20 cellular contexts compared by ENCODE assay signal in the genomic region with DNA sequence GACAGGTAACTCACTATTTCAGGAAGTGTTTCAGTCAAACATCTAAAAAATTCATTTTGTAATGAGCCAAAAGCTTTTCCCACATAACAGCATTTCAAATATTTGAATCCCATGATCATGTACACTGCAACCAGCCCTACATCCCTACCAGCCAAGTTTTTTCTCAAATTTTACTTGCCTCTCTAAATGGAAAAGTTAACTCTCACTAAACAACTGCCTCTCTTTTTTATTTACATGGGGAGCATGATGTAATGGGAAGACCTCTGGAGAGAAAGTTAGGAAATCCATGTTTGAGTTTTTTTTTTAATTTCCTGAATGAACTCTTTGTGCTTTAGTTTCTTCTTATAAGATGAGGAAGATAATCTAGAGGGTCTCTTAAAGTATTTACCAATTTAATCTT.
DNase-seq lines count a peak whose midpoint lies in the region; ATAC-seq, FAIRE-seq and TF ChIP-seq lines count a peak whose summit lies in the region.
"Had no signal": no experiment of that assay in that cellular context is flagged by ENCODE, and none has a peak within 500 bp of the region (broad histone marks: within the 10 kb centered on the region; RNA-seq: fewer than 3 reads in every experiment).

No MANE protein-coding gene starts in this region.

- H3K4me3 ChIP-seq in liver (ENCODE audit: low read depth in 1 of 3, low read length in 3 of 3) (no peak overlapping the region), HepG2 (replicated peaks in 1 of 3; ENCODE audit: insufficient read depth in 1 of 3, low read depth in 2 of 3, low read length in 3 of 3) (no peak overlapping the region), fibroblast of mammary gland (ENCODE audit: control insufficient read depth, low read depth, low read length) (no peak overlapping the region), mesenchymal stem cell (ENCODE audit: insufficient read depth in 1 of 2, low read depth in 1 of 2, low read length in 2 of 2) (no peak overlapping the region), thyroid gland (replicated peaks in 1 of 3) (no peak overlapping the region)
- H3K4me3 ChIP-seq: GM12878, K562 had no signal

- H2AFZ ChIP-seq in HepG2 (ENCODE audit: low read length) (no peak overlapping the region), mesenchymal stem cell (ENCODE audit: low read depth, low read length) (no peak overlapping the region)

- H3K4me2 ChIP-seq in HepG2 (ENCODE audit: low read depth, low read length) (no peak overlapping the region), mesenchymal stem cell (ENCODE audit: low read length, poor library complexity, severe bottlenecking) (no peak overlapping the region)

- no peak overlapping the region for H3K18ac ChIP-seq in mesenchymal stem cell (ENCODE audit: low read depth in 1 of 2, low read length in 2 of 2)

- H3K4me1 Mint-ChIP-seq in activated CD8-positive, alpha-beta T cell treated with anti-CD3 and anti-CD28 coated beads, Interleukin-2, amount 10 ng/mL, durations not matched to agents 7 days and 5 days (ENCODE audit: low read depth), result no peaks in the 10 kb centered on the region

- no peaks in the 10 kb centered on the region for H3K79me2 ChIP-seq in HepG2 (ENCODE audit: insufficient read depth, low read length)

- no peak overlapping the region for H4K91ac ChIP-seq in mesenchymal stem cell (ENCODE audit: low read length)

- no peak overlapping the region for H3K23ac ChIP-seq in mesenchymal stem cell (ENCODE audit: low read length in 2 of 2)

- in situ Hi-C loops in HepG2 (cut with HindIII; ENCODE audit: extremely low pct_ligation_motif_present, low pct_unique_long_range_greater_than_20kb), result loop anchor here (10.0 to 25.0 kb wide), 3 partner anchors 196 to 826 kb away; no protein-coding TSS in a partner anchor

- H3K27me3 ChIP-seq in liver (ENCODE audit: control insufficient read depth in 4 of 4, insufficient read depth in 4 of 4, low read length in 3 of 4), result no peaks in the 10 kb centered on the region
- H3K27me3 ChIP-seq in HepG2 (ENCODE audit: control insufficient read depth in 1 of 2, insufficient read depth in 2 of 2, low read length in 2 of 2), result no peaks in the 10 kb centered on the region
- no peaks in the 10 kb centered on the region for H3K27me3 ChIP-seq in mesenchymal stem cell (ENCODE audit: control insufficient read depth in 1 of 2, insufficient read depth in 1 of 2, low read length in 2 of 2)
- no peaks in the 10 kb centered on the region for H3K27me3 ChIP-seq in thyroid gland

- no peaks in the 10 kb centered on the region for H4K20me1 ChIP-seq in HepG2 (ENCODE audit: insufficient read depth, low read length)

- no peaks in the 10 kb centered on the region for H3K9me3 Mint-ChIP-seq in activated CD8-positive, alpha-beta T cell treated with anti-CD3 and anti-CD28 coated beads, Interleukin-2, amount 10 ng/mL, durations not matched to agents 7 days and 5 days (ENCODE audit: insufficient read depth)
- H3K9me3 Mint-ChIP-seq: CD4-positive, alpha-beta T cell had no signal

- peaks cover 13% of the 10 kb centered on the region for H3K27me3 Mint-ChIP-seq in activated CD8-positive, alpha-beta T cell treated with anti-CD3 and anti-CD28 coated beads, Interleukin-2, amount 10 ng/mL, durations not matched to agents 7 days and 5 days (ENCODE audit: low read depth)

- H2BK120ac ChIP-seq in mesenchymal stem cell (ENCODE audit: low read depth, low read length), result no peak overlapping the region

- TF ChIP-seq RAD21 in liver (IDR thresholded peaks at IDR 0.05), result peak in 1 of 2 donors; percentile 36
- no peak for TF ChIP-seq RAD21 in HepG2 (CRISPR knock-in tag; IDR thresholded peaks at IDR 0.05)

- H3K79me1 ChIP-seq in mesenchymal stem cell (replicated peaks; ENCODE audit: low read length, poor library complexity, severe bottlenecking), result no peaks in the 10 kb centered on the region

- intact Hi-C loops in HepG2 (cut with micrococcal nuclease; ENCODE audit: unreplicated experiment), result no loop called here
- intact Hi-C loops in thyroid gland (cut with DNase I), result loop anchor here (10.0 kb wide), 1 partner anchor 506 kb away; no protein-coding TSS in a partner anchor

- TF ChIP-seq POLR2A in HepG2 (IDR thresholded peaks at IDR 0.05; ENCODE audit: insufficient read depth in 1 of 2, low read depth in 2 of 2, low read length in 2 of 2), result no peak
- TF ChIP-seq POLR2A in thyroid gland (IDR thresholded peaks at IDR 0.05), result no peak

- no peak overlapping the region for H3K14ac ChIP-seq in mesenchymal stem cell (ENCODE audit: low read length in 2 of 2)

- no peak overlapping the region for H2BK12ac ChIP-seq in mesenchymal stem cell (ENCODE audit: low read length in 2 of 2)

- H4K8ac ChIP-seq in mesenchymal stem cell (ENCODE audit: low read length), result no peak overlapping the region

- no peaks in the 10 kb centered on the region for H3K36me3 Mint-ChIP-seq in activated CD8-positive, alpha-beta T cell treated with anti-CD3 and anti-CD28 coated beads, Interleukin-2, amount 10 ng/mL, durations not matched to agents 7 days and 5 days (ENCODE audit: low read depth)

- H3K9me3 ChIP-seq in liver (ENCODE audit: control insufficient read depth in 4 of 4, low read length in 3 of 4) (no peaks in the 10 kb centered on the region), HepG2 (ENCODE audit: low read length) (no peaks in the 10 kb centered on the region), mesenchymal stem cell (ENCODE audit: control insufficient read depth, low read length) (no peaks in the 10 kb centered on the region), thyroid gland (no peaks in the 10 kb centered on the region)

- H3K9ac ChIP-seq in liver (ENCODE audit: low read depth in 1 of 2, low read length in 2 of 2) (no peak overlapping the region), HepG2 (ENCODE audit: insufficient read depth, low read depth, low read length) (no peak overlapping the region), mesenchymal stem cell (ENCODE audit: low read length) (no peak overlapping the region)

- H3K4me1 ChIP-seq in liver (ENCODE audit: control insufficient read depth in 4 of 4, insufficient read depth in 4 of 4, low read length in 3 of 4), result peaks cover 0 to 3% (median under 1%) of the 10 kb centered on the region in 4 donors
- no peaks in the 10 kb centered on the region for H3K4me1 ChIP-seq in HepG2 (ENCODE audit: insufficient read depth, low read length)
- no peaks in the 10 kb centered on the region for H3K4me1 ChIP-seq in mesenchymal stem cell (ENCODE audit: control insufficient read depth, insufficient read depth, low read depth, low read length)
- H3K4me1 ChIP-seq in thyroid gland, result peaks cover 0 to 5% of the 10 kb centered on the region in 2 donors

- H2AK5ac ChIP-seq in mesenchymal stem cell (ENCODE audit: low read length, severe bottlenecking), result no peak overlapping the region

- TF ChIP-seq EP300 in HepG2 (IDR thresholded peaks at IDR 0.05; ENCODE audit: low read depth in 2 of 2, low read length in 2 of 2) (no peak), HepG2 (CRISPR knock-in tag; IDR thresholded peaks at IDR 0.05; ENCODE audit: borderline replicate concordance) (no peak)

- no peak for ATAC-seq in HepG2
- ATAC-seq in activated CD8-positive, alpha-beta T cell treated with anti-CD3 and anti-CD28 coated beads, Interleukin-2, amount 10 ng/mL, durations not matched to agents 7 days and 5 days, result no peak
- ATAC-seq: GM12878, K562 had no signal

- no peaks in the 10 kb centered on the region for H3K36me3 ChIP-seq in liver (ENCODE audit: control insufficient read depth in 4 of 4, insufficient read depth in 3 of 4, low read depth in 1 of 4, low read length in 3 of 4)
- no peaks in the 10 kb centered on the region for H3K36me3 ChIP-seq in HepG2 (replicated peaks in 1 of 2; ENCODE audit: control insufficient read depth in 1 of 2, insufficient read depth in 2 of 2, low read length in 2 of 2)
- H3K36me3 ChIP-seq in mesenchymal stem cell (ENCODE audit: control insufficient read depth in 1 of 2, insufficient read depth in 2 of 2, low read depth in 1 of 2, low read length in 2 of 2), result no peaks in the 10 kb centered on the region
- H3K36me3 ChIP-seq in thyroid gland, result no peaks in the 10 kb centered on the region

- H2BK5ac ChIP-seq in mesenchymal stem cell (ENCODE audit: low read depth, low read length, poor library complexity, severe bottlenecking), result no peak overlapping the region

- no peak overlapping the region for H3K27ac Mint-ChIP-seq in activated CD8-positive, alpha-beta T cell treated with anti-CD3 and anti-CD28 coated beads, Interleukin-2, amount 10 ng/mL, durations not matched to agents 7 days and 5 days
- H3K27ac Mint-ChIP-seq: CD4-positive, alpha-beta T cell had no signal

- FAIRE-seq in HepG2 (lab: Jason Lieb, UNC), result no peak
- FAIRE-seq: A204.1, GM12878, K562 had no signal

- no TSS peak for BruUV-seq in HepG2 (replicated peaks; lab: Mats Ljungman, UMichigan)

- H3K27ac ChIP-seq in liver (ENCODE audit: low read depth in 1 of 2, low read length in 2 of 2) (no peak overlapping the region), HepG2 (ENCODE audit: extremely low read length, insufficient read depth, low read length) (no peak overlapping the region), mesenchymal stem cell (ENCODE audit: low read length, poor library complexity, severe bottlenecking) (no peak overlapping the region), thyroid gland (no peak overlapping the region)

- no peak overlapping the region for H2BK15ac ChIP-seq in mesenchymal stem cell (ENCODE audit: low read depth, poor library complexity, severe bottlenecking)

- CTCF ChIA-PET in HepG2 (lab: Yijun Ruan, JAX; ENCODE audit: low intra/inter-chr PET ratio, low total read pairs), result no interaction called here
- CTCF ChIA-PET in activated CD8-positive, alpha-beta T cell treated with anti-CD3 and anti-CD28 coated beads, Interleukin-2, amount 10 ng/mL, durations not matched to agents 7 days and 5 days (lab: Charles Lee), result no interaction called here

- DNase-seq in HepG2 (ENCODE audit: low spot score) (no peak), fibroblast of mammary gland (ENCODE audit: low read depth) (peak; percentile 12), mesenchymal stem cell (peak; percentile 40), H4 (ENCODE audit: low spot score) (no peak), thyroid gland (no peak)
- no peak for DNase-seq in activated CD8-positive, alpha-beta T cell treated with anti-CD3 and anti-CD28 coated beads, Interleukin-2, amount 10 ng/mL, durations not matched to agents 7 days and 5 days
- DNase-seq: CD4-positive, alpha-beta T cell; DMS153; GDM1; GOT3; NCI-H1105 treated with DMSO at 0.1 percent for 48 hours; NCI-H1694; NCI-H2081 treated with DMSO at 0.1 percent for 48 hours; NCI-H774; OCI-M1; SIG-M5 had no signal

- POLR2A ChIA-PET in HepG2 (lab: Yijun Ruan, JAX), result no interaction called here
- POLR2A ChIA-PET in activated CD8-positive, alpha-beta T cell treated with anti-CD3 and anti-CD28 coated beads, Interleukin-2, amount 10 ng/mL, durations not matched to agents 7 days and 5 days (lab: Charles Lee), result no interaction called here

- no peak overlapping the region for H3K4me3 Mint-ChIP-seq in activated CD8-positive, alpha-beta T cell treated with anti-CD3 and anti-CD28 coated beads, Interleukin-2, amount 10 ng/mL, durations not matched to agents 7 days and 5 days
- H3K4me3 Mint-ChIP-seq: CD4-positive, alpha-beta T cell had no signal

- no peak overlapping the region for H3K4ac ChIP-seq in mesenchymal stem cell (ENCODE audit: low read depth in 1 of 2, low read length in 2 of 2)

- TF ChIP-seq CTCF in liver (IDR thresholded peaks at IDR 0.05; ENCODE audit: low read depth, low read length, missing input control), result no peak
- no peak for TF ChIP-seq CTCF in HepG2 (CRISPR knock-in tag; IDR thresholded peaks at IDR 0.05)
- TF ChIP-seq CTCF in fibroblast of mammary gland (conservative IDR thresholded peaks at IDR 0.05; ENCODE audit: control insufficient read depth, insufficient read depth, low read depth, low read length), result no peak
- TF ChIP-seq CTCF in thyroid gland (IDR thresholded peaks at IDR 0.05), result no peak

Comparison
In these comparisons a context has a peak if more than half of its experiments do, and no peak if none do; other contexts are left out.
1. DNase-seq: peak in fibroblast of mammary gland (single experiment) and mesenchymal stem cell (single experiment); none in HepG2 (single experiment), H4 (single experiment), thyroid gland (0 of 2) and activated CD8-positive, alpha-beta T cell treated with anti-CD3 and anti-CD28 coated beads, Interleukin-2, amount 10 ng/mL, durations not matched to agents 7 days and 5 days (single experiment).